Comparison of ENCODE assay signal across 1 cellular context in genomic region chr14:90697577-90698206, GRCh38.
TF ChIP-seq lines count a peak whose summit lies in the region.

No MANE protein-coding gene starts in this region.

TF ChIP-seq in K562, 482 proteins besides CTCF, POLR2A, EP300 and RAD21 (continued from another document):
- TF ChIP-seq ZBTB33 (CRISPR knock-in tag; IDR thresholded peaks at IDR 0.05), result peak; percentile 41; the same call in 1 of the 2 replicates
- no peak for TF ChIP-seq ZNF518B (CRISPR knock-in tag; IDR thresholded peaks at IDR 0.05)
- TF ChIP-seq SMC3 (conservative IDR thresholded peaks at IDR 0.05; ENCODE audit: insufficient read depth, low read depth, low read length), result peak; percentile 63
